ENCODE assay signal across 8 cellular contexts in genomic region chrX:54495814-54496516, GRCh38. TPM values are rescaled to one million over a fixed set of nuclear protein-coding genes. Genes with fewer than 3 reads are reported as not detected.
DNase-seq lines count a peak whose midpoint lies in the region; ATAC-seq and TF ChIP-seq lines count a peak whose summit lies in the region.

FGD1 (minus strand) TSS chrX:54496234; CDS start chrX:54495432, 802 bp downstream.

- H3K9ac ChIP-seq in liver (ENCODE audit: low read depth in 1 of 2, low read length in 2 of 2) (no peak within 1 kb of the TSS), Karpas-422 (ENCODE audit: low read length) (no peak within 1 kb of the TSS)

- ATAC-seq in GM21367 (IDR thresholded peaks at IDR 0.05; ENCODE audit: unreplicated experiment), result no peak

- no peak within 1 kb of the TSS for H2AFZ ChIP-seq in Karpas-422 (ENCODE audit: low read length)

- H3K79me2 ChIP-seq in Karpas-422 (ENCODE audit: low read length), result no peaks in the 10 kb centered on the region

- H3K9me2 ChIP-seq in Karpas-422 (replicated peaks; ENCODE audit: insufficient read depth, low read length), result no peaks in the 10 kb centered on the region

- H3K36me3 ChIP-seq in liver (ENCODE audit: control insufficient read depth in 4 of 4, insufficient read depth in 3 of 4, low read depth in 1 of 4, low read length in 3 of 4) (no peaks in the 10 kb centered on the region), Karpas-422 (ENCODE audit: insufficient read depth, low read length) (no peaks in the 10 kb centered on the region)

- H3K4me2 ChIP-seq in Karpas-422 (ENCODE audit: low read depth, low read length, poor library complexity, severe bottlenecking), result no peak within 1 kb of the TSS

- TF ChIP-seq RAD21 in liver (IDR thresholded peaks at IDR 0.05), result no peak

- no peak for TF ChIP-seq CTCF in liver (IDR thresholded peaks at IDR 0.05; ENCODE audit: low read depth, low read length, missing input control)

- no peaks in the 10 kb centered on the region for H4K20me1 ChIP-seq in Karpas-422 (ENCODE audit: insufficient read depth, low read depth, low read length)

- H3K9me3 ChIP-seq in liver (ENCODE audit: control insufficient read depth in 4 of 4, low read length in 3 of 4) (no peaks in the 10 kb centered on the region), Karpas-422 (ENCODE audit: low read length) (no peaks in the 10 kb centered on the region)

- H3K27ac ChIP-seq in liver (ENCODE audit: low read depth in 1 of 2, low read length in 2 of 2) (peak within 1 kb of the TSS in 1 of 2 donors; percentile 31), Karpas-422 (ENCODE audit: low read length) (no peak within 1 kb of the TSS)

- DNase-seq in GM03348 (ENCODE audit: low spot score), result peak; percentile 93
- peak; percentile 35 for DNase-seq in NCI-H1694 treated with DMSO at 0.1 percent for 48 hours (lab: John Stamatoyannopoulos, UW)
- peak; percentile 34 to 47 for DNase-seq in activated CD4-positive, alpha-beta T cell treated with anti-CD3 and anti-CD28 coated beads for 4 hours
- DNase-seq in ecto neural progenitor cell (ENCODE audit: low spot score), result peak; percentile 80
- DNase-seq in stimulated activated CD4-positive, alpha-beta T cell treated with anti-CD3 and anti-CD28 coated beads, Interleukin-4, amount 100 ng/mL, for 24 hours, result peak; percentile 32
- no peak for DNase-seq in Karpas-422

- H3K27me3 ChIP-seq in liver (ENCODE audit: control insufficient read depth in 4 of 4, insufficient read depth in 4 of 4, low read length in 3 of 4) (peaks cover 0 to 3% (median 0%) of the 10 kb centered on the region in 4 donors), Karpas-422 (ENCODE audit: low read length) (no peaks in the 10 kb centered on the region)

- H3K4me3 ChIP-seq in liver (ENCODE audit: low read depth in 1 of 3, low read length in 3 of 3), result peak within 1 kb of the TSS in 2 of 3 donors; percentile 45 to 73
- no peak within 1 kb of the TSS for H3K4me3 ChIP-seq in Karpas-422 (ENCODE audit: low read length)

- 2% methylated on average over 49 of the region's 51 CpGs for WGBS in liver

- H3K4me1 ChIP-seq in liver (ENCODE audit: control insufficient read depth in 4 of 4, insufficient read depth in 4 of 4, low read length in 3 of 4) (peaks cover 0 to 1% (median 0%) of the 10 kb centered on the region in 4 donors), Karpas-422 (ENCODE audit: low read length) (no peaks in the 10 kb centered on the region)

TF ChIP-seq in liver, 16 proteins besides CTCF, POLR2A, EP300 and RAD21:
- TF ChIP-seq, protein P1, sequence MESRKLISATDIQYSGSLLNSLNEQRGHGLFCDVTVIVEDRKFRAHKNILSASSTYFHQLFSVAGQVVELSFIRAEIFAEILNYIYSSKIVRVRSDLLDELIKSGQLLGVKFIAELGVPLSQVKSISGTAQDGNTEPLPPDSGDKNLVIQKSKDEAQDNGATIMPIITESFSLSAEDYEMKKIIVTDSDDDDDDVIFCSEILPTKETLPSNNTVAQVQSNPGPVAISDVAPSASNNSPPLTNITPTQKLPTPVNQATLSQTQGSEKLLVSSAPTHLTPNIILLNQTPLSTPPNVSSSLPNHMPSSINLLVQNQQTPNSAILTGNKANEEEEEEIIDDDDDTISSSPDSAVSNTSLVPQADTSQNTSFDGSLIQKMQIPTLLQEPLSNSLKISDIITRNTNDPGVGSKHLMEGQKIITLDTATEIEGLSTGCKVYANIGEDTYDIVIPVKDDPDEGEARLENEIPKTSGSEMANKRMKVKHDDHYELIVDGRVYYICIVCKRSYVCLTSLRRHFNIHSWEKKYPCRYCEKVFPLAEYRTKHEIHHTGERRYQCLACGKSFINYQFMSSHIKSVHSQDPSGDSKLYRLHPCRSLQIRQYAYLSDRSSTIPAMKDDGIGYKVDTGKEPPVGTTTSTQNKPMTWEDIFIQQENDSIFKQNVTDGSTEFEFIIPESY (IDR thresholded peaks at IDR 0.05), result no peak
- TF ChIP-seq GABPA (IDR thresholded peaks at IDR 0.05 in 1 of 2, conservative IDR thresholded peaks at IDR 0.05 in 1 of 2), result no peak
- TF ChIP-seq, protein P2, sequence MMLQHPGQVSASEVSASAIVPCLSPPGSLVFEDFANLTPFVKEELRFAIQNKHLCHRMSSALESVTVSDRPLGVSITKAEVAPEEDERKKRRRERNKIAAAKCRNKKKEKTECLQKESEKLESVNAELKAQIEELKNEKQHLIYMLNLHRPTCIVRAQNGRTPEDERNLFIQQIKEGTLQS (IDR thresholded peaks at IDR 0.05), result no peak
- no peak for TF ChIP-seq RXRA (IDR thresholded peaks at IDR 0.05)
- no peak for TF ChIP-seq FOXA1 (IDR thresholded peaks at IDR 0.05)
- TF ChIP-seq TAF1 (conservative IDR thresholded peaks at IDR 0.05), result no peak
- no peak for TF ChIP-seq FOXA2 (IDR thresholded peaks at IDR 0.05)
- TF ChIP-seq EGR1 (IDR thresholded peaks at IDR 0.05; ENCODE audit: low read depth in 2 of 2), result no peak
- no peak for TF ChIP-seq SP1 (IDR thresholded peaks at IDR 0.05)
- no peak for TF ChIP-seq YY1 (IDR thresholded peaks at IDR 0.05)
- TF ChIP-seq REST (IDR thresholded peaks at IDR 0.05), result no peak
- TF ChIP-seq NR2F2 (IDR thresholded peaks at IDR 0.05), result no peak
- TF ChIP-seq HNF4G (IDR thresholded peaks at IDR 0.05), result no peak
- no peak for TF ChIP-seq JUND (IDR thresholded peaks at IDR 0.05)
- no peak for TF ChIP-seq MAX (IDR thresholded peaks at IDR 0.05)
- TF ChIP-seq HNF4A (conservative IDR thresholded peaks at IDR 0.05), result no peak

RNA-seq across cellular contexts. Expression of gene FGD1, which starts in this region (rescaled TPM):
- total RNA-seq in liver, result under 1 TPM; 0.50 to 0.89 TPM
- polyA plus RNA-seq in liver, result under 1 TPM; 0.32 to 0.66 TPM
- not detected in 2 replicates for total RNA-seq in Karpas-422 (2014; rRNA removed; shearing (Covaris generic); ENCODE audit: low replicate concordance)
